Comparison of ENCODE assay signal across 23 cellular contexts in genomic region chr2:163570391-163570790, GRCh38.
DNase-seq lines count a peak whose midpoint lies in the region; ATAC-seq and TF ChIP-seq lines count a peak whose summit lies in the region.
"Had no signal": no experiment of that assay in that cellular context is flagged by ENCODE, and none has a peak within 500 bp of the region (broad histone marks: within the 10 kb centered on the region; RNA-seq: fewer than 3 reads in every experiment).

No MANE protein-coding gene starts in this region.

- no peak overlapping the region for H3K4me3 ChIP-seq in WERI-Rb-1 (ENCODE audit: low read depth, low read length)
- H3K4me3 ChIP-seq: BLaER1, GM12878 had no signal

- ATAC-seq in HG03378 (IDR thresholded peaks at IDR 0.05; ENCODE audit: unreplicated experiment) (no peak), Right ventricle myocardium inferior (no peak)
- ATAC-seq: GM12878 had no signal

- TF ChIP-seq CTCF in WERI-Rb-1 (IDR thresholded peaks at IDR 0.05; ENCODE audit: low read depth, low read length), result no peak

- no peaks in the 10 kb centered on the region for H3K27me3 ChIP-seq in WERI-Rb-1 (ENCODE audit: insufficient read depth, low read depth, severe bottlenecking)
- H3K27me3 ChIP-seq: BE2C, BLaER1 had no signal

- intact Hi-C loops in Right ventricle myocardium inferior (cut with DNase I), result no loop called here

- no peaks in the 10 kb centered on the region for H3K36me3 ChIP-seq in WERI-Rb-1
- H3K36me3 ChIP-seq: BE2C, BLaER1 had no signal

- DNase-seq in NCI-H524 treated with DMSO at 0.1 percent for 48 hours (lab: John Stamatoyannopoulos, UW) (peak; percentile 75), NCI-H82 treated with DMSO at 0.1 percent for 48 hours (lab: John Stamatoyannopoulos, UW; ENCODE audit: unreplicated experiment) (peak; percentile 97), WERI-Rb-1 (peak; percentile 61), Right ventricle myocardium inferior (ENCODE audit: missing footprints) (no peak)
- no peak for DNase-seq in stimulated activated naive CD4-positive, alpha-beta T cell treated with Interleukin-2 at 50 U/mL for 16 hours (lab: John Stamatoyannopoulos, UW)
- DNase-seq: 8988T; ACHN; BE2C; C1 segment of cervical spinal cord; CD4-positive, alpha-beta memory T cell; CD4-positive, CD25-positive, alpha-beta regulatory T cell; CD8-positive, alpha-beta memory T cell; COR-L47; DMS 273 treated with DMSO at 0.1 percent for 48 hours; DMS153; DMS53; DMS79; DND-41; EL; GDM1 had no signal

- H3K27ac ChIP-seq in WERI-Rb-1, result peak overlapping the region; percentile 28
- H3K27ac ChIP-seq: BLaER1 had no signal

- H3K9me3 ChIP-seq in WERI-Rb-1 (ENCODE audit: severe bottlenecking), result no peaks in the 10 kb centered on the region
- H3K9me3 ChIP-seq: BE2C, BLaER1 had no signal

Comparison
In these comparisons a context has a peak if more than half of its experiments do, and no peak if none do; other contexts are left out.
1. DNase-seq: peak in NCI-H524 treated with DMSO at 0.1 percent for 48 hours (single experiment), NCI-H82 treated with DMSO at 0.1 percent for 48 hours (single experiment) and WERI-Rb-1 (single experiment); none in stimulated activated naive CD4-positive, alpha-beta T cell treated with Interleukin-2 at 50 U/mL for 16 hours (single experiment) and Right ventricle myocardium inferior (single experiment).